Comparison of ENCODE assay signal across 17 cellular contexts in genomic region chr3:102054543-102054942, GRCh38.
DNase-seq lines count a peak whose midpoint lies in the region; ATAC-seq and TF ChIP-seq lines count a peak whose summit lies in the region.
"Had no signal": no experiment of that assay in that cellular context is flagged by ENCODE, and none has a peak within 500 bp of the region (broad histone marks: within the 10 kb centered on the region; RNA-seq: fewer than 3 reads in every experiment).

No MANE protein-coding gene starts in this region.

- H2AK9ac ChIP-seq in IMR-90 (replicated peaks; ENCODE audit: low read depth, low read length, poor library complexity) = no peak overlapping the region

- H3K4me1 ChIP-seq in IMR-90 (ENCODE audit: control insufficient read depth, insufficient read depth, low read length) (peaks cover 1% of the 10 kb centered on the region; the same call in 1 of the 2 replicates), fibroblast of lung (ENCODE audit: control insufficient read depth, extremely low read depth, insufficient read depth, low read length) (peaks cover 2% of the 10 kb centered on the region)
- H3K4me1 ChIP-seq: Caco-2 had no signal

- intact Hi-C loops in Right ventricle myocardium inferior (cut with DNase I) (no loop called here), Right ventricle myocardium superior (cut with DNase I) (no loop called here), IMR-90 (cut with micrococcal nuclease) (no loop called here), sciatic nerve (cut with DNase I) (no loop called here)

- no peak overlapping the region for H4K8ac ChIP-seq in IMR-90 (ENCODE audit: low read depth in 2 of 2, low read length in 2 of 2)

- no peak overlapping the region for H3K4ac ChIP-seq in IMR-90 (ENCODE audit: low read depth, low read length)

- TF ChIP-seq POLR2A in IMR-90 (IDR thresholded peaks at IDR 0.05; ENCODE audit: low read depth, low read length) = no peak

- dilution Hi-C loops in IMR-90 (cut with HindIII; ENCODE audit: low sequenced_read_pairs, unreplicated experiment) = no loop called here

- 0 out of 2 replicates have a peak overlapping the region, but pooled peaks have one; percentile 27 for H3K14ac ChIP-seq in IMR-90 (replicated peaks; ENCODE audit: low read depth, low read length)

- H3K36me3 ChIP-seq in IMR-90 (ENCODE audit: control insufficient read depth, insufficient read depth, low read length) (no peaks in the 10 kb centered on the region), fibroblast of lung (ENCODE audit: control insufficient read depth, insufficient read depth, low read length) (no peaks in the 10 kb centered on the region)

- POLR2A ChIA-PET in IMR-90 (lab: Charles Lee; ENCODE audit: unreplicated experiment) = no interaction called here

- no peak overlapping the region for H3K56ac ChIP-seq in IMR-90 (ENCODE audit: extremely low read depth, insufficient read depth, low read length)

- DNase-seq in Right ventricle myocardium inferior (ENCODE audit: missing footprints) = no peak
- no peak for DNase-seq in Right ventricle myocardium superior
- no peak for DNase-seq in IMR-90
- DNase-seq in fibroblast of lung (ENCODE audit: low read depth in 2 of 2) = no peak
- DNase-seq in sciatic nerve (ENCODE audit: low spot score) = no peak
- DNase-seq in NCI-H1048 (lab: John Stamatoyannopoulos, UW) = no peak
- no peak for DNase-seq in stimulated activated CD8-positive, alpha-beta memory T cell treated with anti-CD3 and anti-CD28 coated beads, Interleukin-4, amount 100 ng/mL, for 48 hours
- DNase-seq: AML-193; Caco-2; CD4-positive, alpha-beta T cell; DMS79 treated with DMSO at 0.1 percent for 48 hours; GF-D8; H9 had no signal

- ATAC-seq in Right ventricle myocardium inferior (peak; percentile 44), Right ventricle myocardium superior (ENCODE audit: poor library complexity) (no peak), IMR-90 (ENCODE audit: low read depth) (no peak), sciatic nerve (peak; percentile 13)
- ATAC-seq: A549, HepG2 had no signal

- CTCF ChIA-PET in IMR-90 (lab: Yijun Ruan, JAX) = interaction anchor here (1.2 kb wide), 1 partner anchor 141 kb away, joined by 3 read pairs; no protein-coding TSS in a partner anchor

- in situ Hi-C loops in IMR-90 (cut with MboI; ENCODE audit: low sequenced_read_pairs) = no loop called here

- no peak overlapping the region for H3K18ac ChIP-seq in IMR-90 (ENCODE audit: low read depth, low read length)

- H4K5ac ChIP-seq in IMR-90 (ENCODE audit: low read depth, low read length) = no peak overlapping the region

- TF ChIP-seq RAD21 in IMR-90 (IDR thresholded peaks at IDR 0.05; ENCODE audit: low read length) = no peak

- H3K9ac ChIP-seq in IMR-90 (ENCODE audit: low read depth, low read length) (no peak overlapping the region), fibroblast of lung (ENCODE audit: insufficient read depth, low read length) (no peak overlapping the region)

- H2BK15ac ChIP-seq in IMR-90 (ENCODE audit: low read depth, low read length) = no peak overlapping the region

- H3K27ac ChIP-seq in IMR-90 (ENCODE audit: insufficient read depth, low read length) = no peak overlapping the region
- no peak overlapping the region for H3K27ac ChIP-seq in fibroblast of lung (ENCODE audit: insufficient read depth, low read length)
- H3K27ac ChIP-seq: 22Rv1, C4-2B had no signal

- no peaks in the 10 kb centered on the region for H4K20me1 ChIP-seq in IMR-90 (ENCODE audit: insufficient read depth, low read length)
- no peaks in the 10 kb centered on the region for H4K20me1 ChIP-seq in fibroblast of lung (ENCODE audit: control insufficient read depth, extremely low read depth, insufficient read depth, low read length)

- TF ChIP-seq CTCF in IMR-90 (conservative IDR thresholded peaks at IDR 0.05; ENCODE audit: low read depth, low read length) (no peak), fibroblast of lung (conservative IDR thresholded peaks at IDR 0.05 in 1 of 2, IDR thresholded peaks at IDR 0.05 in 1 of 2; ENCODE audit: low read depth in 1 of 2, low read length in 2 of 2) (no peak)

- 0 out of 2 replicates have a peak overlapping the region, but pooled peaks have one; percentile 3 for H2BK20ac ChIP-seq in IMR-90 (ENCODE audit: low read depth, low read length)

- H2AFZ ChIP-seq in IMR-90 (replicated peaks; ENCODE audit: low read length, poor library complexity) (no peak overlapping the region), fibroblast of lung (ENCODE audit: low read length) (peak overlapping the region; percentile 55)

- H3K79me2 ChIP-seq in fibroblast of lung (ENCODE audit: control insufficient read depth, insufficient read depth, low read length) = no peaks in the 10 kb centered on the region

- no peak overlapping the region for H4K91ac ChIP-seq in IMR-90 (ENCODE audit: insufficient read depth, low read depth, low read length)

- H2BK5ac ChIP-seq in IMR-90 (ENCODE audit: low read depth, low read length, poor library complexity, severe bottlenecking) = no peak overlapping the region

- H3K9me3 ChIP-seq in IMR-90 (ENCODE audit: control insufficient read depth, insufficient read depth, low read length) (no peaks in the 10 kb centered on the region), fibroblast of lung (ENCODE audit: control insufficient read depth, insufficient read depth, low read depth, low read length) (no peaks in the 10 kb centered on the region)
- H3K9me3 ChIP-seq: A549, Caco-2 had no signal

- no TSS peak for BruUV-seq in IMR-90 (replicated peaks; lab: Mats Ljungman, UMichigan)

- H3K23ac ChIP-seq in IMR-90 (ENCODE audit: low read depth, low read length) = no peak overlapping the region

- no peaks in the 10 kb centered on the region for H3K79me1 ChIP-seq in IMR-90 (ENCODE audit: low read depth in 1 of 2, low read length in 2 of 2)

- 81% methylated on average over 3 of the region's 7 CpGs; no CpG with 5 or more reads in 1 of the 2 experiments for WGBS in IMR-90 (ENCODE audit: extremely low coverage in 2 of 2, insufficient read length in 1 of 2), 2 experiments

- H2BK120ac ChIP-seq in IMR-90 (ENCODE audit: low read depth, low read length) = no peak overlapping the region

- H3K4me3 ChIP-seq in IMR-90 (ENCODE audit: insufficient read depth, low read depth, low read length) (no peak overlapping the region), fibroblast of lung (replicated peaks in 1 of 4; ENCODE audit: control extremely low read depth in 1 of 4, insufficient read depth in 1 of 4, low read depth in 3 of 4, low read length in 4 of 4) (no peak overlapping the region)
- H3K4me3 ChIP-seq: A549 had no signal

- no peak overlapping the region for H2AK5ac ChIP-seq in IMR-90 (ENCODE audit: low read depth, low read length)

- H3K27me3 ChIP-seq in IMR-90 (ENCODE audit: control insufficient read depth, insufficient read depth, low read length) (no peaks in the 10 kb centered on the region), fibroblast of lung (ENCODE audit: control insufficient read depth, insufficient read depth, low read length) (no peaks in the 10 kb centered on the region)

- no peak overlapping the region for H3K4me2 ChIP-seq in IMR-90 (ENCODE audit: low read depth, low read length)
- H3K4me2 ChIP-seq in fibroblast of lung (ENCODE audit: extremely low read depth, insufficient read depth, low read length) = no peak overlapping the region

- no peaks in the 10 kb centered on the region; the same call in 1 of the 2 replicates for H3K9me1 ChIP-seq in IMR-90 (ENCODE audit: insufficient read depth, low read length)

TF ChIP-seq in IMR-90, 13 proteins besides CTCF, POLR2A, EP300 and RAD21:
- TF ChIP-seq FOS (IDR thresholded peaks at IDR 0.05; ENCODE audit: low read depth, low read length) (no peak), CHD1 (IDR thresholded peaks at IDR 0.05; ENCODE audit: low read depth, low read length) (no peak), ELK1 (IDR thresholded peaks at IDR 0.05; ENCODE audit: borderline replicate concordance, low read depth, low read length) (no peak), MAZ (IDR thresholded peaks at IDR 0.05; ENCODE audit: borderline replicate concordance, low read depth, low read length) (no peak), NFE2L2 (IDR thresholded peaks at IDR 0.05; ENCODE audit: low read depth, low read length) (no peak), CEBPB (IDR thresholded peaks at IDR 0.05; ENCODE audit: low read depth, low read length) (no peak), MAFK (IDR thresholded peaks at IDR 0.05; ENCODE audit: low read depth, low read length) (no peak), USF2 (IDR thresholded peaks at IDR 0.05; ENCODE audit: low read depth, low read length) (no peak), SMC3 (IDR thresholded peaks at IDR 0.05; ENCODE audit: low read depth, low read length) (no peak), MXI1 (IDR thresholded peaks at IDR 0.05; ENCODE audit: borderline replicate concordance, low read depth, low read length) (no peak), RCOR1 (IDR thresholded peaks at IDR 0.05; ENCODE audit: insufficient replicate concordance, low read length) (no peak), BHLHE40 (IDR thresholded peaks at IDR 0.05; ENCODE audit: low read depth, low read length) (no peak), RFX5 (IDR thresholded peaks at IDR 0.05; ENCODE audit: low read depth, low read length) (no peak)
TF ChIP-seq in IMR-90: peak in this region for 0.

Comparison
In these comparisons a context has a peak if more than half of its experiments do, and no peak if none do; other contexts are left out.
1. ATAC-seq: peak in Right ventricle myocardium inferior (single experiment) and sciatic nerve (single experiment); none in Right ventricle myocardium superior (single experiment) and IMR-90 (single experiment).